ENCODE assay signal across 16 cellular contexts in the genomic region with DNA sequence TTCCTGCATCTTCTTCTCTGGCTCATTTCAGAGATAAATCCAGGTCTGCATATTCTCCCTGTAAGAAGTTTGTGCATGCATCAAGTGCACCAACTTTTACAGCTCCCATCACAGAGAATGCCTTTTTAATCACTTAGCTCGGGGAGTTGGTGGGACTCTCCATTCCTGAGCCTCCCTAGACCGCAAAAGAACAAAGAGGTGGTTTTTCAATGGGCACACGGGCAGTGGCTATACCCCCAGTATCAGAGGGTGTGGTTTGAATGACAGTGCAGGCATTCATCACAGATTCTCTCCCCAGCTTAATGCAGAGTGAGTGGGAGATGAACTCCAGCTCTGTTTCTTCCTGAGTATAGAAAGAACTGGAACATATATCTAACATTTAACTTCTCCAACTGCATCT.
DNase-seq lines count a peak whose midpoint lies in the region; ATAC-seq, FAIRE-seq and TF ChIP-seq lines count a peak whose summit lies in the region.
"Had no signal": no experiment of that assay in that cellular context is flagged by ENCODE, and none has a peak within 500 bp of the region (broad histone marks: within the 10 kb centered on the region; RNA-seq: fewer than 3 reads in every experiment).

No MANE protein-coding gene starts in this region.

- H3K4me1 ChIP-seq in esophagus muscularis mucosa (no peaks in the 10 kb centered on the region), osteoblast (ENCODE audit: insufficient read depth, low read length) (no peaks in the 10 kb centered on the region)

- DNase-seq in HT1080 (ENCODE audit: low read depth) (peak; percentile 8), esophagus muscularis mucosa (ENCODE audit: extremely low spot score) (peak; percentile 55), osteoblast (ENCODE audit: insufficient read length, low spot score, missing footprints) (peak; percentile 18), D721Med (ENCODE audit: insufficient read length, low spot score) (no peak), NOMO-1 treated with DMSO at 0.1 percent for 48 hours (lab: John Stamatoyannopoulos, UW; ENCODE audit: unreplicated experiment) (no peak)
- DNase-seq: C1 segment of cervical spinal cord; CD4-positive, alpha-beta T cell; DMS153; DMS79 treated with DMSO at 0.1 percent for 48 hours; EL; GM23248; H7 had no signal

- H3K27ac ChIP-seq in esophagus muscularis mucosa (replicated peaks in 1 of 4) (no peak overlapping the region), osteoblast (ENCODE audit: low read depth, low read length) (no peak overlapping the region)
- H3K27ac ChIP-seq: GM23248 had no signal

- H2AFZ ChIP-seq in osteoblast (ENCODE audit: low read length) = no peak overlapping the region
- H2AFZ ChIP-seq: GM23248 had no signal

- no peaks in the 10 kb centered on the region for H3K9me3 ChIP-seq in esophagus muscularis mucosa
- no peaks in the 10 kb centered on the region for H3K9me3 ChIP-seq in osteoblast (ENCODE audit: low read depth, low read length)

- intact Hi-C loops in esophagus muscularis mucosa (cut with DNase I) = no loop called here

- 86% methylated on average over 3 of the region's 3 CpGs for WGBS in esophagus muscularis mucosa

- no peak for TF ChIP-seq EP300 in esophagus muscularis mucosa (IDR thresholded peaks at IDR 0.05)

- H3K4me2 ChIP-seq in osteoblast (ENCODE audit: insufficient read depth, low read length) = no peak overlapping the region

- H3K36me3 ChIP-seq in esophagus muscularis mucosa (no peaks in the 10 kb centered on the region), osteoblast (ENCODE audit: insufficient read depth, low read length) (no peaks in the 10 kb centered on the region)

- H3K4me3 ChIP-seq in esophagus muscularis mucosa (no peak overlapping the region), osteoblast (ENCODE audit: insufficient read depth, low read length) (no peak overlapping the region)
- H3K4me3 ChIP-seq: GM23248 had no signal

- no peak for TF ChIP-seq POLR2A in esophagus muscularis mucosa (IDR thresholded peaks at IDR 0.05; ENCODE audit: low read depth)

- TF ChIP-seq CTCF in esophagus muscularis mucosa (IDR thresholded peaks at IDR 0.05) = no peak
- TF ChIP-seq CTCF in osteoblast (IDR thresholded peaks at IDR 0.05; ENCODE audit: extremely low read depth, low read depth, low read length) = no peak
- TF ChIP-seq CTCF in D721Med (IDR thresholded peaks at IDR 0.05; ENCODE audit: insufficient read depth, missing control alignments) = no peak

- ATAC-seq in HG03039 (IDR thresholded peaks at IDR 0.05; ENCODE audit: unreplicated experiment) (no peak), GM21619 (IDR thresholded peaks at IDR 0.05; ENCODE audit: unreplicated experiment) (no peak)

- no peaks in the 10 kb centered on the region for H4K20me1 ChIP-seq in osteoblast (ENCODE audit: insufficient read depth, low read length)

- H3K27me3 ChIP-seq in esophagus muscularis mucosa = no peaks in the 10 kb centered on the region
- H3K27me3 ChIP-seq in osteoblast (ENCODE audit: insufficient read depth, low read length) = no peaks in the 10 kb centered on the region

- H3K79me2 ChIP-seq in osteoblast (ENCODE audit: insufficient read depth, low read length) = no peaks in the 10 kb centered on the region

- FAIRE-seq in D721Med (lab: Jason Lieb, UNC) = no peak
- FAIRE-seq: A204.1, G401.6 had no signal

Comparison
In these comparisons a context has a peak if more than half of its experiments do, and no peak if none do; other contexts are left out.
1. DNase-seq: peak in HT1080 (single experiment), esophagus muscularis mucosa (single experiment) and osteoblast (single experiment); none in D721Med (single experiment) and NOMO-1 treated with DMSO at 0.1 percent for 48 hours (single experiment).